ENCODE assay signal across 8 cellular contexts in the genomic region with DNA sequence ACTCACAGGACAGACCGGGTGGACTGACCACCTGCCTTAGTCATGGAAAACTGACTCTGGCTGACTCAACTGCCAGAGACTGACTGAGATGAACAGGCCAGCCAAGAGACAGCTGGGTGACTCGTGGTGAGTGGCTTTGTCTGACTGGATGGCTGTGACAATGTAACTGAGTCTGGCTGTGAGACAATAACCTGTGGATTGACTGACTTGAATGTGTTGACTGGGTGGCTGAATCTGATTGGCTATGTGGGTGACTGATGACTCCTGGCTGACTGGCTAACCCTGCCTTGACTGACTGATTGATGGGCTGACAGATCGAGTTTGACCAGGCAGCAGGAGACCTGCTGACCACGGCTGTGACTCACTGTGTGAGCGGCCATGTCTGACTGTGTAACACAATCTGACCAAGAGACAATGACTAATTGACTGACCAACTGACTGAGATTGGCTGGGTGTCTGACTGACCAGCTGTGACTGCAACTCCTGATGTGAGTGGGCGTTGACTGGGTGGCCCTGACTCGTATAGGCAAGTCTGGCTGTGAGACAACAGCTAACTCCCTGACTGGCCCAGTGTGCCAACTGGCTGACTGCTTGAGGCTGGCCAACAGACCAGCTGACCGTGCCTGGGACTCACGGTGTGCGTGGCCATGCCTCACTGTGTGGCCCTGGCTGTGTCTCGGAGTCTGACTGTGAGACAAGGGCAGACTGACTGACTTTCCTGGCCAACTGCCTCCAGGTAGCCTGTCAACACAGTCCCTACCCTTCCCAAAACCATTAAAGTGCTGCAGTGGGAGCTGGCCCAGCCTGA.
DNase-seq lines count a peak whose midpoint lies in the region; ATAC-seq lines count a peak whose summit lies in the region.

No MANE protein-coding gene starts in this region.

- peak; percentile 34 for DNase-seq in NCI-H146 (lab: John Stamatoyannopoulos, UW)
- no peak for DNase-seq in NCI-H146 treated with DMSO at 0.1 percent for 48 hours (lab: John Stamatoyannopoulos, UW; ENCODE audit: unreplicated experiment)
- DNase-seq in RKO (ENCODE audit: low spot score): peak; percentile 94
- DNase-seq in dermis blood vessel endothelial cell: peak; percentile 89
- peak in 30 of 56 donors; percentile 12 to 92 (median 35) for DNase-seq in nucleus accumbens (lab: John Stamatoyannopoulos, UW)
- no peak for DNase-seq in COR-L47 (lab: John Stamatoyannopoulos, UW)

- no peak for ATAC-seq in GM18502 (IDR thresholded peaks at IDR 0.05; ENCODE audit: poor library complexity, unreplicated experiment)
- no peak for ATAC-seq in GM19328 (IDR thresholded peaks at IDR 0.05; ENCODE audit: unreplicated experiment)

Comparison
In these comparisons a context has a peak if more than half of its experiments do, and no peak if none do; other contexts are left out.
1. DNase-seq: peak in NCI-H146 (single experiment), RKO (single experiment), dermis blood vessel endothelial cell (single experiment) and nucleus accumbens (30 of 56); none in NCI-H146 treated with DMSO at 0.1 percent for 48 hours (single experiment) and COR-L47 (single experiment).